ENCODE assay signal across 9 cellular contexts in genomic region chrX:40105791-40106676, GRCh38. TPM values are rescaled to one million over a fixed set of nuclear protein-coding genes. Genes with fewer than 3 reads are reported as not detected.
DNase-seq lines count a peak whose midpoint lies in the region; ATAC-seq, FAIRE-seq and TF ChIP-seq lines count a peak whose summit lies in the region.
"Had no signal": no experiment of that assay in that cellular context is flagged by ENCODE, and none has a peak within 500 bp of the region (broad histone marks: within the 10 kb centered on the region; RNA-seq: fewer than 3 reads in every experiment).

No MANE protein-coding gene starts in this region.

- no peak overlapping the region; the same call in none of the 2 replicates for H2AFZ ChIP-seq in GM12878 (ENCODE audit: control insufficient read depth, low read depth, low read length)

- no peaks in the 10 kb centered on the region for H3K9me3 Mint-ChIP-seq in T-helper 1 cell treated with Interleukin-12 subunit alpha and Interleukin-12 subunit beta and Interleukin-4 antibody, amounts not matched to agents 30 μg/mL and 1 μg/mL, for 36 hours

- no peaks in the 10 kb centered on the region for H4K20me1 ChIP-seq in GM12878 (ENCODE audit: control insufficient read depth, insufficient read depth)

- TF ChIP-seq RAD21 in GM12878 (IDR thresholded peaks at IDR 0.05; ENCODE audit: insufficient read depth, low read depth, low read length), result no peak

- CTCF ChIA-PET in GM12878 (lab: Yijun Ruan, JAX), result no interaction called here

- no peak for FAIRE-seq in GM12878 (lab: Jason Lieb, UNC)
- FAIRE-seq: colon had no signal

- ATAC-seq in GM12878, result peak; percentile 39
- ATAC-seq in HG02610 (IDR thresholded peaks at IDR 0.05; ENCODE audit: unreplicated experiment), result no peak
- no peak for ATAC-seq in HG03354 (IDR thresholded peaks at IDR 0.05; ENCODE audit: poor library complexity, severe bottlenecking, unreplicated experiment)

- no peak for TF ChIP-seq CTCF in GM12878 (IDR thresholded peaks at IDR 0.05 in 2 of 3, conservative IDR thresholded peaks at IDR 0.05 in 1 of 3; ENCODE audit: control insufficient read depth in 2 of 3, extremely low read depth in 1 of 3, insufficient read depth in 1 of 3, low read depth in 3 of 3, low read length in 3 of 3)

- peaks cover 2% of the 10 kb centered on the region for H3K27me3 Mint-ChIP-seq in T-helper 1 cell treated with Interleukin-12 subunit alpha and Interleukin-12 subunit beta and Interleukin-4 antibody, amounts not matched to agents 30 μg/mL and 1 μg/mL, for 36 hours (ENCODE audit: low read depth)

- H3K27ac Mint-ChIP-seq in T-helper 1 cell treated with Interleukin-12 subunit alpha and Interleukin-12 subunit beta and Interleukin-4 antibody, amounts not matched to agents 30 μg/mL and 1 μg/mL, for 36 hours, result peak overlapping the region; percentile 80

- H3K27ac ChIP-seq in GM12878 (ENCODE audit: control insufficient read depth, insufficient read depth) (peak overlapping the region; percentile 44; the same call in 1 of the 2 replicates), iPS-18a (ENCODE audit: low read length) (no peak overlapping the region), skin epidermis (peak overlapping the region; percentile 13 to 90 (median 77))

- 25% methylated on average over 59 of the region's 89 CpGs for WGBS in GM12878 (ENCODE audit: insufficient coverage, insufficient replicate concordance, low lambda C conversion rate, missing lambda C conversion rate)

- H3K9me3 ChIP-seq in GM12878 (replicated peaks; ENCODE audit: control insufficient read depth, insufficient read depth, low read length) (no peaks in the 10 kb centered on the region; the same call in 2 of the 3 replicates), iPS-18a (ENCODE audit: control insufficient read depth, low read depth, low read length) (no peaks in the 10 kb centered on the region)

- SMC1A ChIA-PET in GM12878 (lab: Charles Lee; ENCODE audit: uncharacterized antibody, unreplicated experiment), result no interaction called here

- H3K4me1 Mint-ChIP-seq in T-helper 1 cell treated with Interleukin-12 subunit alpha and Interleukin-12 subunit beta and Interleukin-4 antibody, amounts not matched to agents 30 μg/mL and 1 μg/mL, for 36 hours (ENCODE audit: low read depth), result peaks cover 3% of the 10 kb centered on the region

- peak; percentile 17; the same call in 1 of the 2 replicates for TF ChIP-seq POLR2A in GM12878 (IDR thresholded peaks at IDR 0.05; ENCODE audit: low read depth, low read length)

- no TSS peak for BruUV-seq in GM12878 (replicated peaks; lab: Mats Ljungman, UMichigan)

- H3K4me3 ChIP-seq in GM12878 (peak overlapping the region; percentile 70), iPS-18a (ENCODE audit: low read length) (peak overlapping the region; percentile 81), skin epidermis (peak overlapping the region; percentile 33 to 53 (median 46))

- H3K36me3 ChIP-seq in GM12878 (ENCODE audit: control insufficient read depth in 2 of 2, insufficient read depth in 2 of 2, low read length in 1 of 2) (no peaks in the 10 kb centered on the region), iPS-18a (ENCODE audit: control insufficient read depth, low read depth, low read length) (no peaks in the 10 kb centered on the region)

- H3K4me2 ChIP-seq in GM12878 (ENCODE audit: control insufficient read depth, insufficient read depth), result peak overlapping the region; percentile 88

- no peaks in the 10 kb centered on the region for H3K36me3 Mint-ChIP-seq in T-helper 1 cell treated with Interleukin-12 subunit alpha and Interleukin-12 subunit beta and Interleukin-4 antibody, amounts not matched to agents 30 μg/mL and 1 μg/mL, for 36 hours (ENCODE audit: low read depth)

- POLR2A ChIA-PET in GM12878 (lab: Charles Lee), result no interaction called here

- H3K27me3 ChIP-seq in GM12878 (replicated peaks in 1 of 2; ENCODE audit: control insufficient read depth in 2 of 2, insufficient read depth in 2 of 2, low read length in 1 of 2) (no peaks in the 10 kb centered on the region; a peak in 1 of 4 replicates), iPS-18a (ENCODE audit: control insufficient read depth, insufficient read depth, low read length) (peaks cover 81% of the 10 kb centered on the region)

- RAD21 ChIA-PET in GM12878 (lab: Charles Lee; ENCODE audit: unreplicated experiment), result interaction anchor here (0.8 kb wide), 1 partner anchor 8 kb away, joined by 3 read pairs; the partner anchor contains the start of gene BCOR

- peaks cover 4% of the 10 kb centered on the region for H3K79me2 ChIP-seq in GM12878 (ENCODE audit: control insufficient read depth, insufficient read depth, low read length)

- H3K9ac ChIP-seq in GM12878 (ENCODE audit: control insufficient read depth, insufficient read depth, low read length), result peak overlapping the region; percentile 58; the same call in 1 of the 2 replicates
- H3K9ac ChIP-seq in iPS-18a (ENCODE audit: low read length), result peak overlapping the region; percentile 62

- TF ChIP-seq EP300 in GM12878 (IDR thresholded peaks at IDR 0.05; ENCODE audit: borderline replicate concordance in 1 of 2, control insufficient read depth in 1 of 2, low read depth in 2 of 2, low read length in 2 of 2), result no peak

- in situ Hi-C loops in GM12878 (cut with MboI), result no loop called here

- H3K4me3 Mint-ChIP-seq in T-helper 1 cell treated with Interleukin-12 subunit alpha and Interleukin-12 subunit beta and Interleukin-4 antibody, amounts not matched to agents 30 μg/mL and 1 μg/mL, for 36 hours, result peak overlapping the region; percentile 78

- H3K4me1 ChIP-seq in GM12878 (ENCODE audit: control insufficient read depth, insufficient read depth, low read length) (peaks cover 11% of the 10 kb centered on the region; the same call in 1 of the 2 replicates), iPS-18a (ENCODE audit: control insufficient read depth, low read depth, low read length) (peaks cover 45% of the 10 kb centered on the region)

- DNase-seq in ELF-1 (ENCODE audit: low read depth, low spot score) (peak; percentile 67), LoVo (ENCODE audit: low spot score) (peak; percentile 47), GM12878 (ENCODE audit: low read depth, low spot score) (no peak)

- intact Hi-C loops in GM12878 (cut with micrococcal nuclease; ENCODE audit: unreplicated experiment), result no loop called here

TF ChIP-seq in GM12878, 131 proteins besides CTCF, POLR2A, EP300 and RAD21 (continues in another document):
- peak in 1 of 2 experiments; percentile 29; a peak in 1 of 3 replicates for TF ChIP-seq EGR1 (IDR thresholded peaks at IDR 0.05; ENCODE audit: borderline replicate concordance in 1 of 2, low read depth in 2 of 2, low read length in 2 of 2)
- TF ChIP-seq BHLHE40 (IDR thresholded peaks at IDR 0.05; ENCODE audit: borderline replicate concordance in 1 of 2, low read depth in 2 of 2, low read length in 1 of 2), result peak in 1 of 2 experiments; percentile 29; a peak in 1 of 4 replicates
- no peak for TF ChIP-seq RELB (IDR thresholded peaks at IDR 0.05; ENCODE audit: low read depth)
- TF ChIP-seq TAF1 (IDR thresholded peaks at IDR 0.05; ENCODE audit: borderline replicate concordance, low read depth, low read length), result peak; percentile 40; the same call in 1 of the 2 replicates
- no peak for TF ChIP-seq KDM1A (IDR thresholded peaks at IDR 0.05; ENCODE audit: borderline replicate concordance)
- no peak for TF ChIP-seq NKRF (conservative IDR thresholded peaks at IDR 0.05)

RNA-seq across cellular contexts. Expression of gene BCOR, which starts 8.3 kb away (rescaled TPM):
- 8.7 and 10.9 TPM in 2 replicates for total RNA-seq in GM12878 (2013; cell fraction: nucleolus; rRNA removed)
- total RNA-seq in GM12878 (2014; rRNA removed) (9.9 and 12.8 TPM in 2 replicates), GM12878 (2014; rRNA removed; fragmentation: Illumina TruSeq; extraction: Trizol) (7.0 and 7.3 TPM in 2 replicates), GM12878 (2021) (16.4 and 17.5 TPM in 2 replicates)
- 9.8 TPM for polyA plus RNA-seq in GM12878 (2011; ENCODE audit: low read depth)
- polyA plus RNA-seq in GM12878 (2011; rRNA removed) (7.5 and 8.0 TPM in 2 replicates), GM12878 (2014; fragmentation: Illumina TruSeq; extraction: Trizol) (14.6 and 14.8 TPM in 2 replicates), GM12878 (2014; fragmentation: Nextera tagmentation; extraction: Ambion mirVana) (1 to 10 TPM; 5.1 to 8.0 TPM), GM12878 (2014; rRNA removed) (9.6 and 10.0 TPM in 2 replicates), GM12878 (2016; fragmentation: Nextera tagmentation; extraction: Ambion mirVana) (10 to 100 TPM; 10.1 to 10.9 TPM)
- 6.9 and 11.2 TPM in 2 replicates for polyA plus RNA-seq in GM12878 (2011; cell fraction: cytosol; rRNA removed)
- 22.9 and 32.6 TPM in 2 replicates for polyA plus RNA-seq in GM12878 (2011; cell fraction: nucleus; rRNA removed)
- 12.0 and 13.5 TPM in 2 replicates for polyA plus RNA-seq in GM12878 (2012)
- polyA minus RNA-seq in GM12878 (2011; rRNA and poly(A)+ RNA removed), result 8.6 and 10.0 TPM in 2 replicates
- polyA minus RNA-seq in GM12878 (2011; cell fraction: cytosol; rRNA and poly(A)+ RNA removed), result 8.4 and 9.4 TPM in 2 replicates
- 7.9 and 12.2 TPM in 2 replicates for polyA minus RNA-seq in GM12878 (2011; cell fraction: nucleus; rRNA and poly(A)+ RNA removed)
